ENCODE assay signal across 2 cellular contexts in the genomic region with DNA sequence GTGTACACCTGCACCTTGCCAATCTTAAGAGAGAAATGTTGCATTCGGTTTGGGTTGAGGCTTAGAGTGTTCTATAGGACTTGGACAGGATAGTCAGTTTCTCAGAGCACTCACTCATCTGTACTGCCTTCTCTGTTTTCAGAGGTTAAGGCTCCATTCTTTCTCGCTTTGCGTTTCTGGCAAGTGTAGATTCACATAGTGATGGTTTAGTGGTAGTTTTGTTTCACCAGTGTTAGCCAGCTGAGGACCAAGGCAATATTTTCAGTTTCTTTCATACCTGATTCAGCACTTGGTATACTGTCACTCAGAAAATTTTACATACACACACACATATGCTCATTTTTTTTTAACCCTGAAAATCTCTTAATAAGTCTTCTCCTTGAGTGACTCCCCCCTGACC.
TF ChIP-seq lines count a peak whose summit lies in the region.

No MANE protein-coding gene starts in this region.

TF ChIP-seq in HEK293, 187 proteins besides CTCF, POLR2A, EP300 and RAD21 (continued from another document):
- TF ChIP-seq, protein P1, sequence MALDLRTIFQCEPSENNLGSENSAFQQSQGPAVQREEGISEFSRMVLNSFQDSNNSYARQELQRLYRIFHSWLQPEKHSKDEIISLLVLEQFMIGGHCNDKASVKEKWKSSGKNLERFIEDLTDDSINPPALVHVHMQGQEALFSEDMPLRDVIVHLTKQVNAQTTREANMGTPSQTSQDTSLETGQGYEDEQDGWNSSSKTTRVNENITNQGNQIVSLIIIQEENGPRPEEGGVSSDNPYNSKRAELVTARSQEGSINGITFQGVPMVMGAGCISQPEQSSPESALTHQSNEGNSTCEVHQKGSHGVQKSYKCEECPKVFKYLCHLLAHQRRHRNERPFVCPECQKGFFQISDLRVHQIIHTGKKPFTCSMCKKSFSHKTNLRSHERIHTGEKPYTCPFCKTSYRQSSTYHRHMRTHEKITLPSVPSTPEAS (tag by site-specific recombination; IDR thresholded peaks at IDR 0.05): no peak
- TF ChIP-seq ZFP37 (tag by site-specific recombination; IDR thresholded peaks at IDR 0.05) (no peak), ZNF391 (tag by site-specific recombination; IDR thresholded peaks at IDR 0.05; ENCODE audit: borderline replicate concordance, low read depth) (no peak), ZNF529 (tag by site-specific recombination; IDR thresholded peaks at IDR 0.05; ENCODE audit: insufficient replicate concordance) (no peak)
- TF ChIP-seq, protein P2, sequence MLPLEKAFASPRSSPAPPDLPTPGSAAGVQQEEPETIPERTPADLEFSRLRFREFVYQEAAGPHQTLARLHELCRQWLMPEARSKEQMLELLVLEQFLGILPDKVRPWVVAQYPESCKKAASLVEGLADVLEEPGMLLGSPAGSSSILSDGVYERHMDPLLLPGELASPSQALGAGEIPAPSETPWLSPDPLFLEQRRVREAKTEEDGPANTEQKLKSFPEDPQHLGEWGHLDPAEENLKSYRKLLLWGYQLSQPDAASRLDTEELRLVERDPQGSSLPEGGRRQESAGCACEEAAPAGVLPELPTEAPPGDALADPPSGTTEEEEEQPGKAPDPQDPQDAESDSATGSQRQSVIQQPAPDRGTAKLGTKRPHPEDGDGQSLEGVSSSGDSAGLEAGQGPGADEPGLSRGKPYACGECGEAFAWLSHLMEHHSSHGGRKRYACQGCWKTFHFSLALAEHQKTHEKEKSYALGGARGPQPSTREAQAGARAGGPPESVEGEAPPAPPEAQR (tag by site-specific recombination; IDR thresholded peaks at IDR 0.05): no peak
- TF ChIP-seq, protein P3, sequence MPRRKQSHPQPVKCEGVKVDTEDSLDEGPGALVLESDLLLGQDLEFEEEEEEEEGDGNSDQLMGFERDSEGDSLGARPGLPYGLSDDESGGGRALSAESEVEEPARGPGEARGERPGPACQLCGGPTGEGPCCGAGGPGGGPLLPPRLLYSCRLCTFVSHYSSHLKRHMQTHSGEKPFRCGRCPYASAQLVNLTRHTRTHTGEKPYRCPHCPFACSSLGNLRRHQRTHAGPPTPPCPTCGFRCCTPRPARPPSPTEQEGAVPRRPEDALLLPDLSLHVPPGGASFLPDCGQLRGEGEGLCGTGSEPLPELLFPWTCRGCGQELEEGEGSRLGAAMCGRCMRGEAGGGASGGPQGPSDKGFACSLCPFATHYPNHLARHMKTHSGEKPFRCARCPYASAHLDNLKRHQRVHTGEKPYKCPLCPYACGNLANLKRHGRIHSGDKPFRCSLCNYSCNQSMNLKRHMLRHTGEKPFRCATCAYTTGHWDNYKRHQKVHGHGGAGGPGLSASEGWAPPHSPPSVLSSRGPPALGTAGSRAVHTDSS (tag by site-specific recombination; IDR thresholded peaks at IDR 0.05): no peak

TF ChIP-seq in WTC11, 78 proteins besides CTCF, POLR2A, EP300 and RAD21 (continued from another document):
- TF ChIP-seq, protein P4, sequence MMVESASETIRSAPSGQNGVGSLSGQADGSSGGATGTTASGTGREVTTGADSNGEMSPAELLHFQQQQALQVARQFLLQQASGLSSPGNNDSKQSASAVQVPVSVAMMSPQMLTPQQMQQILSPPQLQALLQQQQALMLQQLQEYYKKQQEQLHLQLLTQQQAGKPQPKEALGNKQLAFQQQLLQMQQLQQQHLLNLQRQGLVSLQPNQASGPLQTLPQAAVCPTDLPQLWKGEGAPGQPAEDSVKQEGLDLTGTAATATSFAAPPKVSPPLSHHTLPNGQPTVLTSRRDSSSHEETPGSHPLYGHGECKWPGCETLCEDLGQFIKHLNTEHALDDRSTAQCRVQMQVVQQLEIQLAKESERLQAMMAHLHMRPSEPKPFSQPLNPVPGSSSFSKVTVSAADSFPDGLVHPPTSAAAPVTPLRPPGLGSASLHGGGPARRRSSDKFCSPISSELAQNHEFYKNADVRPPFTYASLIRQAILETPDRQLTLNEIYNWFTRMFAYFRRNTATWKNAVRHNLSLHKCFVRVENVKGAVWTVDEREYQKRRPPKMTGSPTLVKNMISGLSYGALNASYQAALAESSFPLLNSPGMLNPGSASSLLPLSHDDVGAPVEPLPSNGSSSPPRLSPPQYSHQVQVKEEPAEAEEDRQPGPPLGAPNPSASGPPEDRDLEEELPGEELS (CRISPR knock-in tag; IDR thresholded peaks at IDR 0.05): no peak
- TF ChIP-seq, protein P5, sequence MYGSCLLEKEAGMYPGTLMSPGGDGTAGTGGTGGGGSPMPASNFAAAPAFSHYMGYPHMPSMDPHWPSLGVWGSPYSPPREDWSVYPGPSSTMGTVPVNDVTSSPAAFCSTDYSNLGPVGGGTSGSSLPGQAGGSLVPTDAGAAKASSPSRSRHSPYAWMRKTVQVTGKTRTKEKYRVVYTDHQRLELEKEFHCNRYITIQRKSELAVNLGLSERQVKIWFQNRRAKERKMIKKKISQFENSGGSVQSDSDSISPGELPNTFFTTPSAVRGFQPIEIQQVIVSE (CRISPR knock-in tag; IDR thresholded peaks at IDR 0.05; ENCODE audit: borderline replicate concordance): no peak
- TF ChIP-seq NR3C1 (CRISPR knock-in tag; conservative IDR thresholded peaks at IDR 0.05; ENCODE audit: low read depth) (no peak), NFATC4 (CRISPR knock-in tag; IDR thresholded peaks at IDR 0.05) (no peak), IRF2 (CRISPR knock-in tag; IDR thresholded peaks at IDR 0.05; ENCODE audit: borderline replicate concordance, low read depth) (no peak), ZNF317 (CRISPR knock-in tag; IDR thresholded peaks at IDR 0.05; ENCODE audit: borderline replicate concordance, low read depth) (no peak), ZNF121 (CRISPR knock-in tag; IDR thresholded peaks at IDR 0.05) (no peak)
- TF ChIP-seq, protein P6, sequence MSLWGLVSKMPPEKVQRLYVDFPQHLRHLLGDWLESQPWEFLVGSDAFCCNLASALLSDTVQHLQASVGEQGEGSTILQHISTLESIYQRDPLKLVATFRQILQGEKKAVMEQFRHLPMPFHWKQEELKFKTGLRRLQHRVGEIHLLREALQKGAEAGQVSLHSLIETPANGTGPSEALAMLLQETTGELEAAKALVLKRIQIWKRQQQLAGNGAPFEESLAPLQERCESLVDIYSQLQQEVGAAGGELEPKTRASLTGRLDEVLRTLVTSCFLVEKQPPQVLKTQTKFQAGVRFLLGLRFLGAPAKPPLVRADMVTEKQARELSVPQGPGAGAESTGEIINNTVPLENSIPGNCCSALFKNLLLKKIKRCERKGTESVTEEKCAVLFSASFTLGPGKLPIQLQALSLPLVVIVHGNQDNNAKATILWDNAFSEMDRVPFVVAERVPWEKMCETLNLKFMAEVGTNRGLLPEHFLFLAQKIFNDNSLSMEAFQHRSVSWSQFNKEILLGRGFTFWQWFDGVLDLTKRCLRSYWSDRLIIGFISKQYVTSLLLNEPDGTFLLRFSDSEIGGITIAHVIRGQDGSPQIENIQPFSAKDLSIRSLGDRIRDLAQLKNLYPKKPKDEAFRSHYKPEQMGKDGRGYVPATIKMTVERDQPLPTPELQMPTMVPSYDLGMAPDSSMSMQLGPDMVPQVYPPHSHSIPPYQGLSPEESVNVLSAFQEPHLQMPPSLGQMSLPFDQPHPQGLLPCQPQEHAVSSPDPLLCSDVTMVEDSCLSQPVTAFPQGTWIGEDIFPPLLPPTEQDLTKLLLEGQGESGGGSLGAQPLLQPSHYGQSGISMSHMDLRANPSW (CRISPR knock-in tag; conservative IDR thresholded peaks at IDR 0.05; ENCODE audit: low read depth): no peak
